In the genomic region with DNA sequence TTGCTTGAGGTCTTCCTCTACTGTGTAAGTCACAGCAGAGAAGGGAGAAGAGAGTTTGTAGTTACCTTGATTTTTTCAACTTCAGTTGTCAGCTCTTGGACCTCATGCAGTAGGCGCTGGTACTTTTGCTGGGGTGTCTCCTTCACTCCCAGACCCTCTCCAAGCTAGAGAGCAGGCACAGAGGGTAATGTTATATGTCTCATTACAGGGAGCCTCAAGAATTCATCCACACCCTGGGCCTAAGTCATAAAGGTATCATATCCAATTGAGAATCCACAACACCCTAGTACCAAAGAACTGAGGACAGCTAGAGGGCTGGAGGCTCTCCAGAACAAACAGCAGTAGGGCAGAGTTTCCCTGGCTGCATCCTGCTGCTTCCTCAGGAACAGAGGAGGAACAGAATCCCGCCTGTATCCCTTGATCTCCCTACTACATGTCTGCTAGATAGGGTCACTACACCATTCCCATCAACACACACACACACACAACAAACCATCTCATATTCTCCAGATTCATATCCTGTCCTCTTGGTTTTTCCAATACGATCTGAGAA, we compare ENCODE assay signal across 20 cellular contexts. TPM values are rescaled to one million over a fixed set of nuclear protein-coding genes. Genes with fewer than 3 reads are reported as not detected.
DNase-seq lines count a peak whose midpoint lies in the region; ATAC-seq and TF ChIP-seq lines count a peak whose summit lies in the region.
"Had no signal": no experiment of that assay in that cellular context is flagged by ENCODE, and none has a peak within 500 bp of the region (broad histone marks: within the 10 kb centered on the region; RNA-seq: fewer than 3 reads in every experiment).

No MANE protein-coding gene starts in this region.

- H3K9me3 Mint-ChIP-seq in stimulated activated naive CD8-positive, alpha-beta T cell treated with anti-CD3 and anti-CD28 coated beads, Interleukin-15, Interleukin-2, amounts not matched to agents 100 ng/mL and 50 ng/mL, for 24 hours, result no peaks in the 10 kb centered on the region
- no peaks in the 10 kb centered on the region for H3K9me3 Mint-ChIP-seq in stimulated activated naive CD8-positive, alpha-beta T cell treated with anti-CD3 and anti-CD28 coated beads, Interleukin-15, amount 100 ng/mL, for 72 hours
- no peaks in the 10 kb centered on the region for H3K9me3 Mint-ChIP-seq in endothelial cell (ENCODE audit: unreplicated experiment)

- TF ChIP-seq CTCF in endothelial cell (IDR thresholded peaks at IDR 0.05; ENCODE audit: unreplicated experiment), result no peak
- no peak for TF ChIP-seq CTCF in osteoblast (IDR thresholded peaks at IDR 0.05; ENCODE audit: extremely low read depth, low read depth, low read length)

- H3K4me2 ChIP-seq in osteoblast (ENCODE audit: insufficient read depth, low read length), result no peak overlapping the region
- H3K4me2 ChIP-seq: PC-9 had no signal

- H3K27me3 Mint-ChIP-seq in stimulated activated naive CD8-positive, alpha-beta T cell treated with anti-CD3 and anti-CD28 coated beads, Interleukin-15, Interleukin-2, amounts not matched to agents 100 ng/mL and 50 ng/mL, for 24 hours, result no peaks in the 10 kb centered on the region
- no peaks in the 10 kb centered on the region for H3K27me3 Mint-ChIP-seq in stimulated activated naive CD8-positive, alpha-beta T cell treated with anti-CD3 and anti-CD28 coated beads, Interleukin-15, amount 100 ng/mL, for 72 hours
- peaks cover 10% of the 10 kb centered on the region for H3K27me3 Mint-ChIP-seq in endothelial cell (ENCODE audit: unreplicated experiment)

- no peak overlapping the region for H3K27ac ChIP-seq in osteoblast (ENCODE audit: low read depth, low read length)
- H3K27ac ChIP-seq: PC-9, SK-N-MC had no signal

- no peaks in the 10 kb centered on the region for H3K27me3 ChIP-seq in osteoblast (ENCODE audit: insufficient read depth, low read length)

- no peak for DNase-seq in stimulated activated naive CD8-positive, alpha-beta T cell treated with anti-CD3 and anti-CD28 coated beads, Interleukin-15, amount 100 ng/mL, for 72 hours
- DNase-seq in endothelial cell (ENCODE audit: low spot score) (no peak), osteoblast (ENCODE audit: insufficient read length, low spot score, missing footprints) (peak; percentile 85), GDM1 (lab: John Stamatoyannopoulos, UW) (no peak), HUDEP-2 (lab: John Stamatoyannopoulos, UW; ENCODE audit: unreplicated experiment in 76 of 76) (no peak)
- DNase-seq in activated CD4-positive, alpha-beta T cell treated with anti-CD3 and anti-CD28 coated beads for 1 hour, result no peak
- DNase-seq: EL, MM.1S, NCI-H1048, NCI-H146, NCI-H2029, NCI-H2227 treated with DMSO at 0.1 percent for 48 hours, NCI-H510A, NCI-H748 treated with DMSO at 0.1 percent for 48 hours, PC-9, RPMI8226, SHP77 had no signal

- H3K36me3 ChIP-seq in osteoblast (ENCODE audit: insufficient read depth, low read length), result peaks cover 81% of the 10 kb centered on the region

- H3K27ac Mint-ChIP-seq in stimulated activated naive CD8-positive, alpha-beta T cell treated with anti-CD3 and anti-CD28 coated beads, Interleukin-15, Interleukin-2, amounts not matched to agents 100 ng/mL and 50 ng/mL, for 24 hours, result peak overlapping the region; percentile 18
- H3K27ac Mint-ChIP-seq in stimulated activated naive CD8-positive, alpha-beta T cell treated with anti-CD3 and anti-CD28 coated beads, Interleukin-15, amount 100 ng/mL, for 72 hours, result no peak overlapping the region
- peak overlapping the region; percentile 70 for H3K27ac Mint-ChIP-seq in endothelial cell (ENCODE audit: unreplicated experiment)

- peaks cover 66% of the 10 kb centered on the region for H3K36me3 Mint-ChIP-seq in stimulated activated naive CD8-positive, alpha-beta T cell treated with anti-CD3 and anti-CD28 coated beads, Interleukin-15, Interleukin-2, amounts not matched to agents 100 ng/mL and 50 ng/mL, for 24 hours (ENCODE audit: low read depth)
- H3K36me3 Mint-ChIP-seq in endothelial cell (ENCODE audit: low read depth, unreplicated experiment), result peaks cover 57% of the 10 kb centered on the region

- no peak overlapping the region for H3K4me3 Mint-ChIP-seq in stimulated activated naive CD8-positive, alpha-beta T cell treated with anti-CD3 and anti-CD28 coated beads, Interleukin-15, Interleukin-2, amounts not matched to agents 100 ng/mL and 50 ng/mL, for 24 hours
- no peak overlapping the region for H3K4me3 Mint-ChIP-seq in stimulated activated naive CD8-positive, alpha-beta T cell treated with anti-CD3 and anti-CD28 coated beads, Interleukin-15, amount 100 ng/mL, for 72 hours
- peak overlapping the region; percentile 47 for H3K4me3 Mint-ChIP-seq in endothelial cell (ENCODE audit: unreplicated experiment)

- no peaks in the 10 kb centered on the region for H3K9me3 ChIP-seq in osteoblast (ENCODE audit: low read depth, low read length)

- no peaks in the 10 kb centered on the region for H3K4me1 ChIP-seq in osteoblast (ENCODE audit: insufficient read depth, low read length)

- H2AFZ ChIP-seq in osteoblast (ENCODE audit: low read length), result no peak overlapping the region
- H2AFZ ChIP-seq: PC-9 had no signal

- peaks cover 24% of the 10 kb centered on the region for H3K79me2 ChIP-seq in osteoblast (ENCODE audit: insufficient read depth, low read length)

- no peak for ATAC-seq in stimulated activated naive CD8-positive, alpha-beta T cell treated with anti-CD3 and anti-CD28 coated beads, Interleukin-15, amount 100 ng/mL, for 72 hours

- H3K4me1 Mint-ChIP-seq in stimulated activated naive CD8-positive, alpha-beta T cell treated with anti-CD3 and anti-CD28 coated beads, Interleukin-15, Interleukin-2, amounts not matched to agents 100 ng/mL and 50 ng/mL, for 24 hours (ENCODE audit: low read depth), result no peaks in the 10 kb centered on the region
- H3K4me1 Mint-ChIP-seq in stimulated activated naive CD8-positive, alpha-beta T cell treated with anti-CD3 and anti-CD28 coated beads, Interleukin-15, amount 100 ng/mL, for 72 hours, result peaks cover 22% of the 10 kb centered on the region
- H3K4me1 Mint-ChIP-seq in endothelial cell (ENCODE audit: unreplicated experiment), result peaks cover 15% of the 10 kb centered on the region

- no peak overlapping the region for H3K4me3 ChIP-seq in osteoblast (ENCODE audit: insufficient read depth, low read length)
- H3K4me3 ChIP-seq: PC-9, SK-N-MC had no signal

- peaks cover 18% of the 10 kb centered on the region for H4K20me1 ChIP-seq in osteoblast (ENCODE audit: insufficient read depth, low read length)

RNA-seq across cellular contexts. Expression of a gene that starts 11.9 kb away (rescaled TPM):
- total RNA-seq in endothelial cell (ENCODE audit: unreplicated experiment) (195 TPM), osteoblast (123 and 129 TPM in 2 replicates)

RNA-seq across cellular contexts. Expression of a gene that starts 12.4 kb away (rescaled TPM):
- total RNA-seq in endothelial cell (ENCODE audit: unreplicated experiment) (99.0 TPM), osteoblast (5.0 and 5.8 TPM in 2 replicates)

RNA-seq across cellular contexts. Expression of a gene that starts 14.8 kb away (rescaled TPM):
- total RNA-seq in endothelial cell (ENCODE audit: unreplicated experiment), result 4.2 TPM
- total RNA-seq in osteoblast, result 118 and 136 TPM in 2 replicates

RNA-seq across cellular contexts. Expression of a gene that starts 14.8 kb away (rescaled TPM):
- total RNA-seq in endothelial cell (ENCODE audit: unreplicated experiment), result 0.46 TPM
- total RNA-seq in osteoblast, result 0.29 and 0.36 TPM in 2 replicates
- total RNA-seq: LHCN-M2 had no signal

RNA-seq across cellular contexts. Expression of a gene that starts 47.2 kb away (rescaled TPM):
- 183 TPM for total RNA-seq in endothelial cell (ENCODE audit: unreplicated experiment)
- 171 and 187 TPM in 2 replicates for total RNA-seq in osteoblast

Comparison
In these comparisons a context has a peak if more than half of its experiments do, and no peak if none do; other contexts are left out.
1. H3K27ac Mint-ChIP-seq: peak in stimulated activated naive CD8-positive, alpha-beta T cell treated with anti-CD3 and anti-CD28 coated beads, Interleukin-15, Interleukin-2, amounts not matched to agents 100 ng/mL and 50 ng/mL, for 24 hours (single experiment) and endothelial cell (single experiment); none in stimulated activated naive CD8-positive, alpha-beta T cell treated with anti-CD3 and anti-CD28 coated beads, Interleukin-15, amount 100 ng/mL, for 72 hours (0 of 2).
2. RNA of a gene that starts 12.4 kb away (total RNA-seq): 99.0 TPM in endothelial cell (single experiment); 5.0 to 5.8 TPM in osteoblast; every median in the first group is over 10 times any median in the second.
3. RNA of a gene that starts 14.8 kb away (total RNA-seq): 118 to 136 TPM in osteoblast; 4.2 TPM in endothelial cell (single experiment); every median in the first group is over 10 times any median in the second.